In the genomic region with DNA sequence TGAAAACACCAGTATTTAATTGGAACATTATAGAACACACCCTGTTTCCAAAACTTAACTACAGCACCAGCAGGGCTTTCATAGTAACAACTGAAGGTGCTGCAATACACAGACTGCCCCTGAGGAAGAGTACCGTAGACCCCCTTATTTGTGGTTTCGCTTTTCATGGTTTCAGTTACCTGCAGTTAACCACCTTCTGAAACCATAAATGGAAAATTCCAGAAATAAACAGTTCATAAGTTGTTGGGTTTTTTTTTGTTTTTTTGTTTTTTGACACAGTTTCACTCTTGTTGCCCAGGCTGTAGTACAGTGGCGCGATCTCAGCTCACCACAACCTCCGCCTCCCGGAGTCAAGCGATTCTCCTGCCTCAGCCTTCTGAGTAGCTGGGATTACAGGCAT, we compare ENCODE assay signal across 12 cellular contexts. TPM values are rescaled to one million over a fixed set of nuclear protein-coding genes. Genes with fewer than 3 reads are reported as not detected.
A peak's percentile ranks its signal among the peaks of the same experiment; 100 is the strongest.
DNase-seq lines count a peak whose midpoint lies in the region; ATAC-seq and TF ChIP-seq lines count a peak whose summit lies in the region.
"Had no signal": no experiment of that assay in that cellular context is flagged by ENCODE, and none has a peak within 500 bp of the region (broad histone marks: within the 10 kb centered on the region; RNA-seq: fewer than 3 reads in every experiment).

No MANE protein-coding gene starts in this region.

- ATAC-seq in GM18508 (IDR thresholded peaks at IDR 0.05; ENCODE audit: insufficient read depth, unreplicated experiment): peak; percentile 62
- peak; percentile 79 for ATAC-seq in GM21423 (IDR thresholded peaks at IDR 0.05; ENCODE audit: unreplicated experiment)
- ATAC-seq in HG03097 (IDR thresholded peaks at IDR 0.05; ENCODE audit: low FRiP score, unreplicated experiment): peak; percentile 75
- ATAC-seq in activated CD8-positive, alpha-beta T cell treated with anti-CD3 and anti-CD28 coated beads, Interleukin-2, amount 10 ng/mL, durations not matched to agents 7 days and 5 days: peak; percentile 64

- CTCF ChIA-PET in activated CD8-positive, alpha-beta T cell treated with anti-CD3 and anti-CD28 coated beads, Interleukin-2, amount 10 ng/mL, durations not matched to agents 7 days and 5 days (lab: Charles Lee): no interaction called here

- no peaks in the 10 kb centered on the region for H3K27me3 ChIP-seq in brain microvascular endothelial cell (replicated peaks)
- H3K27me3 ChIP-seq: breast epithelium had no signal

- peak overlapping the region; percentile 18 for H3K4me3 Mint-ChIP-seq in activated CD8-positive, alpha-beta T cell treated with anti-CD3 and anti-CD28 coated beads, Interleukin-2, amount 10 ng/mL, durations not matched to agents 7 days and 5 days
- H3K4me3 Mint-ChIP-seq: H9 had no signal

- in situ Hi-C loops in brain microvascular endothelial cell (cut with HindIII; ENCODE audit: low pct_ligation_motif_present, low sequenced_read_pairs): no loop called here

- H3K4me3 ChIP-seq in brain microvascular endothelial cell (ENCODE audit: low read depth, low read length): no peak overlapping the region
- H3K4me3 ChIP-seq: breast epithelium had no signal

- POLR2A ChIA-PET in activated CD8-positive, alpha-beta T cell treated with anti-CD3 and anti-CD28 coated beads, Interleukin-2, amount 10 ng/mL, durations not matched to agents 7 days and 5 days (lab: Charles Lee): no interaction called here

- H3K4me1 Mint-ChIP-seq in activated CD8-positive, alpha-beta T cell treated with anti-CD3 and anti-CD28 coated beads, Interleukin-2, amount 10 ng/mL, durations not matched to agents 7 days and 5 days (ENCODE audit: low read depth): peaks cover 6% of the 10 kb centered on the region

- H3K27ac Mint-ChIP-seq in activated CD8-positive, alpha-beta T cell treated with anti-CD3 and anti-CD28 coated beads, Interleukin-2, amount 10 ng/mL, durations not matched to agents 7 days and 5 days: no peak overlapping the region

- no peaks in the 10 kb centered on the region for H3K36me3 ChIP-seq in brain microvascular endothelial cell (replicated peaks)
- H3K36me3 ChIP-seq: breast epithelium had no signal

- H3K27me3 Mint-ChIP-seq in activated CD8-positive, alpha-beta T cell treated with anti-CD3 and anti-CD28 coated beads, Interleukin-2, amount 10 ng/mL, durations not matched to agents 7 days and 5 days (ENCODE audit: low read depth): peaks cover 15% of the 10 kb centered on the region

- H3K27ac ChIP-seq in brain microvascular endothelial cell: no peak overlapping the region
- H3K27ac ChIP-seq: breast epithelium had no signal

- H3K36me3 Mint-ChIP-seq in activated CD8-positive, alpha-beta T cell treated with anti-CD3 and anti-CD28 coated beads, Interleukin-2, amount 10 ng/mL, durations not matched to agents 7 days and 5 days (ENCODE audit: low read depth): no peaks in the 10 kb centered on the region

- DNase-seq in activated CD8-positive, alpha-beta T cell treated with anti-CD3 and anti-CD28 coated beads, Interleukin-2, amount 10 ng/mL, durations not matched to agents 7 days and 5 days: no peak
- DNase-seq in brain microvascular endothelial cell (no peak), GOT3 (lab: John Stamatoyannopoulos, UW) (no peak), germinal center (ENCODE audit: low spot score) (no peak), HK-2 (ENCODE audit: unreplicated experiment) (no peak)
- DNase-seq: H9, NCI-H146, SHP77 had no signal

- no peaks in the 10 kb centered on the region for H3K9me3 Mint-ChIP-seq in activated CD8-positive, alpha-beta T cell treated with anti-CD3 and anti-CD28 coated beads, Interleukin-2, amount 10 ng/mL, durations not matched to agents 7 days and 5 days (ENCODE audit: insufficient read depth)
- H3K9me3 Mint-ChIP-seq: H9 had no signal

- no peak for TF ChIP-seq CTCF in brain microvascular endothelial cell (IDR thresholded peaks at IDR 0.05; ENCODE audit: low read depth, low read length, missing control alignments)

RNA-seq across cellular contexts. Expression of a gene that starts 9.5 kb away (rescaled TPM):
- total RNA-seq in activated CD8-positive, alpha-beta T cell treated with anti-CD3 and anti-CD28 coated beads, Interleukin-2, amount 10 ng/mL, durations not matched to agents 7 days and 5 days: under 1 TPM; 0.34 to 0.58 TPM
